Comparison of ENCODE assay signal across 8 cellular contexts in genomic region chr1:75991497-75992114, GRCh38. TPM values are rescaled to one million over a fixed set of nuclear protein-coding genes. Genes with fewer than 3 reads are reported as not detected.
DNase-seq lines count a peak whose midpoint lies in the region; ATAC-seq, FAIRE-seq and TF ChIP-seq lines count a peak whose summit lies in the region.

No MANE protein-coding gene starts in this region.

- no peak overlapping the region for H3K4me3 Mint-ChIP-seq in MCF 10A (ENCODE audit: unreplicated experiment)

- H3K9me3 Mint-ChIP-seq in MCF 10A (ENCODE audit: unreplicated experiment), result no peaks in the 10 kb centered on the region

- TF ChIP-seq CTCF in MCF 10A (IDR thresholded peaks at IDR 0.05; ENCODE audit: unreplicated experiment), result peak; percentile 86

- H3K27ac Mint-ChIP-seq in MCF 10A (ENCODE audit: low read depth, unreplicated experiment), result no peak overlapping the region

- CTCF ChIA-PET in MCF 10A (lab: Yijun Ruan, JAX), result interaction anchor here (0.6 to 2.6 kb wide), 25 partner anchors 8 to 1152 kb away, joined by 3 to 29 read pairs (median 4); no protein-coding TSS in a partner anchor

- peak; percentile 89 for FAIRE-seq in GM18507 (lab: Jason Lieb, UNC)

- intact Hi-C loops in MCF 10A (cut with micrococcal nuclease), result loop anchor here (1.0 to 5.0 kb wide), 5 partner anchors 83 to 1151 kb away; no protein-coding TSS in a partner anchor

- no TSS peak for BruUV-seq in MCF 10A (replicated peaks; lab: Mats Ljungman, UMichigan)

- no peaks in the 10 kb centered on the region for H3K36me3 Mint-ChIP-seq in MCF 10A (ENCODE audit: insufficient read depth, unreplicated experiment)

- POLR2A ChIA-PET in MCF 10A (lab: Yijun Ruan, JAX), result no interaction called here

- no peaks in the 10 kb centered on the region for H3K4me1 Mint-ChIP-seq in MCF 10A (ENCODE audit: insufficient read depth, unreplicated experiment)

- H3K27me3 Mint-ChIP-seq in MCF 10A (ENCODE audit: insufficient read depth, unreplicated experiment), result no peaks in the 10 kb centered on the region

- DNase-seq in A172 (ENCODE audit: low spot score) (peak; percentile 75), GM18507 (ENCODE audit: extremely low spot score, insufficient read length, low read depth) (peak; percentile 9), NCI-H2081 (lab: John Stamatoyannopoulos, UW) (peak; percentile 74 to 85), UCSD-AML1 (lab: John Stamatoyannopoulos, UW; ENCODE audit: unreplicated experiment) (peak; percentile 52), MCF 10A (ENCODE audit: unreplicated experiment) (peak; percentile 92), iPS-NIHi7 (ENCODE audit: extremely low spot score) (peak; percentile 85)
- DNase-seq in stimulated activated CD4-positive, alpha-beta T cell treated with anti-CD3 and anti-CD28 coated beads, Interleukin-15, amount 100 ng/mL, for 1 hour (ENCODE audit: low read depth in 1 of 2, low spot score in 1 of 2), result peak; percentile 20 to 52

- peak; percentile 87 for ATAC-seq in HG02970 (IDR thresholded peaks at IDR 0.05; ENCODE audit: low FRiP score, unreplicated experiment)

RNA-seq across cellular contexts. Expression of gene ASB17, which starts 59.4 kb away (rescaled TPM):
- total RNA-seq in A172 (2014; rRNA removed; shearing (Covaris generic)), result not detected in 2 replicates
- not detected in 2 replicates for total RNA-seq in MCF 10A (2022)

Comparison
In these comparisons a context has a peak if more than half of its experiments do, and no peak if none do; other contexts are left out.
1. Peak in every context shown above with its lines: DNase-seq and ATAC-seq.
2. DNase-seq: peak in every context shown above with its lines; median percentile 92 in MCF 10A; 85 in iPS-NIHi7; 80 in NCI-H2081; 75 in A172; 52 in UCSD-AML1; 36 in stimulated activated CD4-positive, alpha-beta T cell treated with anti-CD3 and anti-CD28 coated beads, Interleukin-15, amount 100 ng/mL, for 1 hour; 9 in GM18507.